In genomic region chr3:150063237-150063636, GRCh38 we compare ENCODE assay signal across 17 cellular contexts.
"Had no signal": no experiment of that assay in that cellular context is flagged by ENCODE, and none has a peak within 500 bp of the region (broad histone marks: within the 10 kb centered on the region; RNA-seq: fewer than 3 reads in every experiment).

No MANE protein-coding gene starts in this region.

- H3K4me3 ChIP-seq: colonic mucosa, left lung, right lobe of liver had no signal

- H3K36me3 ChIP-seq: colonic mucosa, heart right ventricle, left lung, neutrophil, right lobe of liver, vagina had no signal

- FAIRE-seq: endothelial cell of umbilical vein, frontal cortex had no signal

- H3K27ac ChIP-seq: colonic mucosa, neutrophil, right lobe of liver, VCaP had no signal

- H3K4me1 ChIP-seq: colonic mucosa, left lung, right lobe of liver had no signal

- H3K9me3 ChIP-seq: colonic mucosa, heart right ventricle, left lung, neutrophil, right lobe of liver, vagina had no signal

- DNase-seq: activated CD4-positive, alpha-beta memory T cell treated with anti-CD3 and anti-CD28 coated beads, Interleukin-2, amount 10 ng/mL, durations not matched to agents 7 days and 5 days; activated naive CD4-positive, alpha-beta T cell; activated T-cell treated with anti-CD3 and anti-CD28 coated beads, Interleukin-2, amount 50 U/mL, for 72 hours; aorta; colonic mucosa; effector CD4-positive, alpha-beta T cell; heart right ventricle; left lung; naive thymus-derived CD8-positive, alpha-beta T cell; right lobe of liver; stimulated activated CD4-positive, alpha-beta T cell treated with anti-CD3 and anti-CD28 coated beads, Interleukin-2, amount 100 ng/mL, for 48 hours; stimulated activated naive CD8-positive, alpha-beta T cell treated with anti-CD3 and anti-CD28 coated beads, Interleukin-15, Interleukin-2, amounts not matched to agents 100 U/mL and 50 U/mL, for 24 hours had no signal

- H3K27me3 ChIP-seq: colonic mucosa, right lobe of liver, vagina had no signal
